In genomic region chr4:154464654-154465053, GRCh38 we compare ENCODE assay signal across 26 cellular contexts. TPM values are rescaled to one million over a fixed set of nuclear protein-coding genes. Genes with fewer than 3 reads are reported as not detected.
DNase-seq lines count a peak whose midpoint lies in the region; ATAC-seq and TF ChIP-seq lines count a peak whose summit lies in the region.
"Had no signal": no experiment of that assay in that cellular context is flagged by ENCODE, and none has a peak within 500 bp of the region (broad histone marks: within the 10 kb centered on the region; RNA-seq: fewer than 3 reads in every experiment).

No MANE protein-coding gene starts in this region.

- H3K79me2 ChIP-seq in mammary epithelial cell (ENCODE audit: insufficient read depth, low read length) (no peaks in the 10 kb centered on the region), neural progenitor cell (ENCODE audit: low read depth) (no peaks in the 10 kb centered on the region)

- TF ChIP-seq CTCF in mammary epithelial cell (conservative IDR thresholded peaks at IDR 0.05 in 1 of 2, IDR thresholded peaks at IDR 0.05 in 1 of 2; ENCODE audit: extremely low read depth in 1 of 2, insufficient read depth in 1 of 2, low read depth in 1 of 2, low read length in 2 of 2) (no peak), neural progenitor cell (IDR thresholded peaks at IDR 0.05) (no peak), GM10266 (IDR thresholded peaks at IDR 0.05; ENCODE audit: control insufficient read depth, insufficient read depth, low read depth, missing control alignments) (no peak)

- H3K4me1 ChIP-seq in mammary epithelial cell (ENCODE audit: insufficient read depth, low read length): peaks cover 17% of the 10 kb centered on the region
- H3K4me1 ChIP-seq in neural progenitor cell: no peaks in the 10 kb centered on the region
- H3K4me1 ChIP-seq: A549, SJSA1 had no signal

- H3K9me3 Mint-ChIP-seq in neural progenitor cell: no peaks in the 10 kb centered on the region
- H3K9me3 Mint-ChIP-seq: CD8-positive, alpha-beta T cell; H9; IgD-negative memory B cell; T-cell had no signal

- in situ Hi-C loops in mammary epithelial cell (cut with MboI; ENCODE audit: low sequenced_read_pairs in 2 of 2): no loop called here

- no peaks in the 10 kb centered on the region for H3K27me3 ChIP-seq in mammary epithelial cell (ENCODE audit: insufficient read depth, low read length)
- H3K27me3 ChIP-seq in neural progenitor cell: no peaks in the 10 kb centered on the region
- H3K27me3 ChIP-seq: SJSA1 had no signal

- peaks cover 1% of the 10 kb centered on the region for H3K36me3 Mint-ChIP-seq in neural progenitor cell
- H3K36me3 Mint-ChIP-seq: CD8-positive, alpha-beta T cell; IgD-negative memory B cell; T-cell had no signal

- H3K27ac ChIP-seq in mammary epithelial cell (ENCODE audit: insufficient read depth, low read depth, low read length): no peak overlapping the region
- H3K27ac ChIP-seq in neural progenitor cell: no peak overlapping the region
- H3K27ac ChIP-seq: A549, C4-2B, SJSA1 had no signal

- ATAC-seq in HG03025 (IDR thresholded peaks at IDR 0.05; ENCODE audit: low FRiP score, unreplicated experiment): no peak
- ATAC-seq in GM21515 (IDR thresholded peaks at IDR 0.05; ENCODE audit: unreplicated experiment): no peak
- ATAC-seq: A549; CD8-positive, alpha-beta T cell; T-cell had no signal

- H3K4me2 ChIP-seq in mammary epithelial cell (ENCODE audit: insufficient read depth, low read depth, low read length) (peak overlapping the region; percentile 37), neural progenitor cell (no peak overlapping the region)
- H3K4me2 ChIP-seq: A549 had no signal

- DNase-seq in AG08395 (ENCODE audit: low spot score): peak; percentile 13
- DNase-seq in H4 (ENCODE audit: low spot score): peak; percentile 19
- peak; percentile 31 for DNase-seq in mammary epithelial cell
- no peak for DNase-seq in neural progenitor cell (ENCODE audit: low spot score)
- DNase-seq in GM10266 (ENCODE audit: extremely low spot score): no peak
- DNase-seq: CD8-positive, alpha-beta T cell; DMS 273 treated with DMSO at 0.1 percent for 48 hours; DMS79; GF-D8; H9; NCI-H1048; NCI-H1417; NCI-H1694; NCI-H2029 treated with DMSO at 0.1 percent for 48 hours; NCI-H2227 treated with DMSO at 0.1 percent for 48 hours; NCI-H526 treated with DMSO at 0.1 percent for 48 hours; Right ventricle myocardium superior; RPMI8226; T-cell had no signal

- no peaks in the 10 kb centered on the region for H3K9me3 ChIP-seq in mammary epithelial cell (replicated peaks; ENCODE audit: insufficient read depth, low read length)
- H3K9me3 ChIP-seq in neural progenitor cell (ENCODE audit: low read depth): no peaks in the 10 kb centered on the region
- H3K9me3 ChIP-seq: A549, SJSA1 had no signal

- no peaks in the 10 kb centered on the region for H3K27me3 Mint-ChIP-seq in neural progenitor cell (ENCODE audit: insufficient read depth, low read depth)

- H3K9ac ChIP-seq in mammary epithelial cell (ENCODE audit: insufficient read depth, low read length) (no peak overlapping the region), neural progenitor cell (no peak overlapping the region)

- intact Hi-C loops in mammary epithelial cell (cut with micrococcal nuclease): no loop called here

- H3F3A ChIP-seq in neural progenitor cell (ENCODE audit: low read depth): no peaks in the 10 kb centered on the region

- H2AFZ ChIP-seq in mammary epithelial cell (ENCODE audit: low read depth, low read length): peak overlapping the region; percentile 15
- peak overlapping the region; percentile 9 for H2AFZ ChIP-seq in neural progenitor cell (replicated peaks)

- no peak overlapping the region for H3K4me3 Mint-ChIP-seq in neural progenitor cell
- H3K4me3 Mint-ChIP-seq: B cell; CD8-positive, alpha-beta T cell; H9; IgD-negative memory B cell; T-cell had no signal

- BruUV-seq in mammary epithelial cell (replicated peaks; lab: Mats Ljungman, UMichigan): no TSS peak

- no peaks in the 10 kb centered on the region for H3K4me1 Mint-ChIP-seq in neural progenitor cell
- H3K4me1 Mint-ChIP-seq: B cell, IgD-negative memory B cell, T-cell had no signal

- H4K20me1 ChIP-seq in mammary epithelial cell (ENCODE audit: insufficient read depth, low read length) (no peaks in the 10 kb centered on the region), neural progenitor cell (ENCODE audit: low read depth) (no peaks in the 10 kb centered on the region)

- WGBS in mammary epithelial cell (ENCODE audit: low coverage, missing lambda C conversion rate): 88% methylated on average over 1 of the region's 1 CpG

- H3K4me3 ChIP-seq in mammary epithelial cell (replicated peaks in 1 of 3; ENCODE audit: insufficient read depth in 1 of 3, low read depth in 2 of 3, low read length in 3 of 3) (no peak overlapping the region), neural progenitor cell (no peak overlapping the region)
- H3K4me3 ChIP-seq: A549, SJSA1 had no signal

- dilution Hi-C loops in mammary epithelial cell (cut with HindIII; ENCODE audit: low sequenced_read_pairs): no loop called here

- H3K36me3 ChIP-seq in mammary epithelial cell (ENCODE audit: insufficient read depth, low read length) (no peaks in the 10 kb centered on the region), neural progenitor cell (no peaks in the 10 kb centered on the region)
- H3K36me3 ChIP-seq: SJSA1 had no signal

- no peak overlapping the region for H3K27ac Mint-ChIP-seq in neural progenitor cell
- H3K27ac Mint-ChIP-seq: B cell; CD8-positive, alpha-beta T cell; H9; IgD-negative memory B cell; T-cell had no signal

- CTCF ChIA-PET in mammary epithelial cell (lab: Charles Lee; ENCODE audit: low non-redundant PET): no interaction called here

RNA-seq across cellular contexts. Expression of gene DCHS2, which starts 26.9 kb away (rescaled TPM):
- 0.29 and 0.53 TPM in 2 replicates for total RNA-seq in H4 (2014; rRNA removed; shearing (Covaris generic))
- total RNA-seq in mammary epithelial cell (under 1 TPM in 1 of 2 donors, not detected in 1; 0.17 TPM), neural progenitor cell (ENCODE audit: low replicate concordance) (0.43 and 0.71 TPM in 2 replicates)
- 0.14 TPM for polyA plus RNA-seq in mammary epithelial cell
- polyA minus RNA-seq in mammary epithelial cell: not detected
- total RNA-seq: CD8-positive, alpha-beta T cell; Right ventricle myocardium superior; SJSA1 had no signal

Comparison
In these comparisons a context has a peak if more than half of its experiments do, and no peak if none do; other contexts are left out.
1. DNase-seq: peak in AG08395 (single experiment), H4 (single experiment) and mammary epithelial cell (single experiment); none in neural progenitor cell (single experiment) and GM10266 (single experiment).